8 cellular contexts compared by ENCODE assay signal in genomic region chr7:129055294-129055816, GRCh38. TPM values are rescaled to one million over a fixed set of nuclear protein-coding genes. Genes with fewer than 3 reads are reported as not detected.
DNase-seq lines count a peak whose midpoint lies in the region; ATAC-seq and TF ChIP-seq lines count a peak whose summit lies in the region.

No MANE protein-coding gene starts in this region.

- ATAC-seq in GM19455 (IDR thresholded peaks at IDR 0.05; ENCODE audit: unreplicated experiment) = peak; percentile 15

- H3K27me3 ChIP-seq in HUES48 (ENCODE audit: control insufficient read depth, insufficient read depth, low read length) (no peaks in the 10 kb centered on the region), mononuclear cell (ENCODE audit: insufficient read depth, low read length) (peaks cover 2% of the 10 kb centered on the region)

- H3K9me3 ChIP-seq in HUES48 (ENCODE audit: control insufficient read depth, insufficient read depth, low read length) (no peaks in the 10 kb centered on the region), mononuclear cell (ENCODE audit: low read depth, low read length) (no peaks in the 10 kb centered on the region)

- DNase-seq in chondrocyte (ENCODE audit: low spot score) (no peak), 8988T (no peak), NCI-H524 treated with DMSO at 0.1 percent for 48 hours (lab: John Stamatoyannopoulos, UW) (no peak), dedifferentiated amniotic fluid mesenchymal stem cell (ENCODE audit: extremely low spot score) (no peak)

- peak overlapping the region; percentile 86 for H3K4me3 Mint-ChIP-seq in chondrocyte (ENCODE audit: unreplicated experiment)

- H3K4me1 ChIP-seq in HUES48 (ENCODE audit: control insufficient read depth, insufficient read depth, low read length) = peaks cover 7% of the 10 kb centered on the region; the same call in 1 of the 2 replicates
- peaks cover 40% of the 10 kb centered on the region for H3K4me1 ChIP-seq in mononuclear cell (ENCODE audit: insufficient read depth, low read length)

- no peak for TF ChIP-seq CTCF in 22Rv1 (IDR thresholded peaks at IDR 0.05)
- no peak for TF ChIP-seq CTCF in chondrocyte (IDR thresholded peaks at IDR 0.05)

- peaks cover 1% of the 10 kb centered on the region for H3K36me3 Mint-ChIP-seq in chondrocyte (ENCODE audit: low read depth)

- peaks cover 14% of the 10 kb centered on the region for H3K27me3 Mint-ChIP-seq in chondrocyte (ENCODE audit: low read depth)

- H3K9me3 Mint-ChIP-seq in chondrocyte (ENCODE audit: low read depth) = no peaks in the 10 kb centered on the region

- no peaks in the 10 kb centered on the region for H3K36me3 ChIP-seq in HUES48 (ENCODE audit: control insufficient read depth, insufficient read depth, low read length)

- peak overlapping the region; percentile 94 for H3K27ac ChIP-seq in 22Rv1
- H3K27ac ChIP-seq in HUES48 (ENCODE audit: low read depth, low read length) = peak overlapping the region; percentile 99

- peaks cover 26% of the 10 kb centered on the region for H3K4me1 Mint-ChIP-seq in chondrocyte (ENCODE audit: low read depth)

- H3K9ac ChIP-seq in HUES48 (ENCODE audit: low read depth, low read length) = peak overlapping the region; percentile 95

- H3K27ac Mint-ChIP-seq in chondrocyte (ENCODE audit: unreplicated experiment) = peak overlapping the region; percentile 99

- peak overlapping the region; percentile 97 for H3K4me3 ChIP-seq in HUES48 (ENCODE audit: low read depth, low read length)
- H3K4me3 ChIP-seq in mononuclear cell (ENCODE audit: low read length) = peak overlapping the region; percentile 80

RNA-seq across cellular contexts. Expression of gene TNPO3, which starts 0.4 kb away (rescaled TPM):
- total RNA-seq in chondrocyte (39.5 to 44.0 TPM (median 43.9 TPM) in 3 replicates), mononuclear cell (26.8 TPM)
